In genomic region chr2:213213186-213213585, GRCh38 we compare ENCODE assay signal across 8 cellular contexts.
"Had no signal": no experiment of that assay in that cellular context is flagged by ENCODE, and none has a peak within 500 bp of the region (broad histone marks: within the 10 kb centered on the region; RNA-seq: fewer than 3 reads in every experiment).

No MANE protein-coding gene starts in this region.

- ATAC-seq: HepG2, K562 had no signal

- H3K4me3 ChIP-seq: GM23248, K562 had no signal

- H3K27ac ChIP-seq: GM23248, HL-60 had no signal

- DNase-seq: GM23248, H9, HCEC 1CT, IMR-90, KG1 had no signal
